ENCODE assay signal across 10 cellular contexts in genomic region chr13:111204438-111205177, GRCh38.
DNase-seq lines count a peak whose midpoint lies in the region; ATAC-seq and TF ChIP-seq lines count a peak whose summit lies in the region.
"Had no signal": no experiment of that assay in that cellular context is flagged by ENCODE, and none has a peak within 500 bp of the region (broad histone marks: within the 10 kb centered on the region; RNA-seq: fewer than 3 reads in every experiment).

No MANE protein-coding gene starts in this region.

- no peak for TF ChIP-seq POLR2A in NB4 (IDR thresholded peaks at IDR 0.05; ENCODE audit: extremely low read depth, insufficient read length)
- no peak for TF ChIP-seq POLR2A in erythroblast (IDR thresholded peaks at IDR 0.05; ENCODE audit: low read length)

- H3K4me3 Mint-ChIP-seq in naive thymus-derived CD8-positive, alpha-beta T cell, result peak overlapping the region in 4 of 10 donors; percentile 10 to 48 (median 25)
- H3K4me3 Mint-ChIP-seq: activated naive CD8-positive, alpha-beta T cell treated with anti-CD3 and anti-CD28 coated beads, Interleukin-2, amount 10 ng/mL, durations not matched to agents 7 days and 5 days had no signal

- H3K36me3 Mint-ChIP-seq in naive thymus-derived CD8-positive, alpha-beta T cell, result peaks cover 0 to 33% (median 12%) of the 10 kb centered on the region in 3 donors

- H3K27ac Mint-ChIP-seq in naive thymus-derived CD8-positive, alpha-beta T cell, result peak overlapping the region in 8 of 10 donors; percentile 16 to 89 (median 78)
- H3K27ac Mint-ChIP-seq: activated naive CD8-positive, alpha-beta T cell treated with anti-CD3 and anti-CD28 coated beads, Interleukin-2, amount 10 ng/mL, durations not matched to agents 7 days and 5 days had no signal

- POLR2A ChIA-PET in naive thymus-derived CD8-positive, alpha-beta T cell (lab: Charles Lee), result no interaction called here

- ATAC-seq in naive thymus-derived CD8-positive, alpha-beta T cell, result no peak

- H3K4me1 Mint-ChIP-seq in naive thymus-derived CD8-positive, alpha-beta T cell, result peaks cover 49 to 82% (median 79%) of the 10 kb centered on the region in 4 donors

- intact Hi-C loops in posterior vena cava (cut with DNase I), result no loop called here

- TF ChIP-seq CTCF in NB4 (IDR thresholded peaks at IDR 0.05; ENCODE audit: low read depth, low read length), result no peak

- DNase-seq in AG20443 (ENCODE audit: low spot score) (peak; percentile 88), NB4 (ENCODE audit: low read depth) (peak; percentile 75), erythroblast (lab: John Stamatoyannopoulos, UW) (peak; percentile 47 to 58), NCI-H1417 (lab: John Stamatoyannopoulos, UW) (no peak), posterior vena cava (ENCODE audit: low spot score) (no peak), SHP77 treated with DMSO at 0.1 percent for 48 hours (lab: John Stamatoyannopoulos, UW) (no peak), kidney glomerular epithelial cell (lab: John Stamatoyannopoulos, UW) (no peak)
- no peak for DNase-seq in naive thymus-derived CD8-positive, alpha-beta T cell
- DNase-seq: activated naive CD8-positive, alpha-beta T cell treated with anti-CD3 and anti-CD28 coated beads, Interleukin-2, amount 10 ng/mL, durations not matched to agents 7 days and 5 days; NCI-H1417 treated with DMSO at 0.1 percent for 48 hours had no signal

- H3K9me3 Mint-ChIP-seq in naive thymus-derived CD8-positive, alpha-beta T cell, result no peaks in the 10 kb centered on the region
- H3K9me3 Mint-ChIP-seq: activated naive CD8-positive, alpha-beta T cell treated with anti-CD3 and anti-CD28 coated beads, Interleukin-2, amount 10 ng/mL, durations not matched to agents 7 days and 5 days had no signal

- no peaks in the 10 kb centered on the region for H3K27me3 Mint-ChIP-seq in naive thymus-derived CD8-positive, alpha-beta T cell
- H3K27me3 Mint-ChIP-seq: activated naive CD8-positive, alpha-beta T cell treated with anti-CD3 and anti-CD28 coated beads, Interleukin-2, amount 10 ng/mL, durations not matched to agents 7 days and 5 days had no signal

- H3K4me3 ChIP-seq in NB4 (ENCODE audit: low read depth, low read length), result no peak overlapping the region

Comparison
In these comparisons a context has a peak if more than half of its experiments do, and no peak if none do; other contexts are left out.
1. DNase-seq: peak in AG20443 (single experiment), NB4 (single experiment) and erythroblast (2 of 2); none in naive thymus-derived CD8-positive, alpha-beta T cell (0 of 10), NCI-H1417 (0 of 3), posterior vena cava (single experiment), SHP77 treated with DMSO at 0.1 percent for 48 hours (single experiment) and kidney glomerular epithelial cell (single experiment).